1 cellular context compared by ENCODE assay signal in the genomic region with DNA sequence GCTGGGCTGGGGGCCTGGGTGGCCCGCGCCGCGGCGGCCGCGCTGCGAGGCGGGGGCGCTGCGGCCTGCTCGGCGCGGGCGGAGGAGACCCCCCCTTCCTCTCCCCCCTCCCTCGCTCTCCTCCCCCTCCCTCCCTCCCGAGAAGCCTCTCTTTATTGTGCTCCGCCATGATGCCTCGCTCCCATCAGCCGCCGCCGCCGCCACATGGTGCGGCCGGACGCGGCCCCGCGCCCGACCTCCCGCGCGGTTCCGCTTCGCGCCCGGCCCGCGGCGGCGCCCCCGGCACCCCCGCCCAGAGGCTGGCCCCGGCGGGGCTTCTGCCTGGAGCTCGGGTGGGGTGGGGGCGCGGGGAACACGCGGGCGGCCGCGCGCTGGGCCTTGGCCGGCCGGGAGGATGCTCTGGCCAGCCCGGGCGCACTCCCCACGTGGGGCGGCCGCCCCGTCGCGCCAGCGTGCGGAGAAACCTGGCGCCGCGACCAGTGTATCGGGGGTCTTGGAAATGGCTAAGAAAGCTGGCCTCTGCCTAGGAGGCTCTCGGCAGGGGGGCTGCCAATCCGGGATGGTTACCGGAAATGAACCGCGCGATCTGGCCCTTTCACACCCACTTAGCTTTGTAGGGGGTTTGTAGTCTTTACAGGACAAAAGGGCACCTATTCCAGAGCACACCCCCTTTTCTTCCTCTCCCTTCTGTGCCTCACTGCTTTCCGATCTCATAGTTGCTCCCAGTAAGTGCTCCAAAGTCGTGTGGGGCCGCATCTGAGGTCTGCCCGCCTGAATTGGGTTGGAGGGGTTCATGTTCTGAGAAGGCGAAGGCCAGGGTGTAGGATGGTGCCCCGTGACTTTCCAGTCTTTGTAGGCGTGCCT.
TF ChIP-seq lines count a peak whose summit lies in the region.

No MANE protein-coding gene starts in this region.

TF ChIP-seq in K562, 482 proteins besides CTCF, POLR2A, EP300 and RAD21 (continued from another document and continues in another):
- TF ChIP-seq, protein P1, sequence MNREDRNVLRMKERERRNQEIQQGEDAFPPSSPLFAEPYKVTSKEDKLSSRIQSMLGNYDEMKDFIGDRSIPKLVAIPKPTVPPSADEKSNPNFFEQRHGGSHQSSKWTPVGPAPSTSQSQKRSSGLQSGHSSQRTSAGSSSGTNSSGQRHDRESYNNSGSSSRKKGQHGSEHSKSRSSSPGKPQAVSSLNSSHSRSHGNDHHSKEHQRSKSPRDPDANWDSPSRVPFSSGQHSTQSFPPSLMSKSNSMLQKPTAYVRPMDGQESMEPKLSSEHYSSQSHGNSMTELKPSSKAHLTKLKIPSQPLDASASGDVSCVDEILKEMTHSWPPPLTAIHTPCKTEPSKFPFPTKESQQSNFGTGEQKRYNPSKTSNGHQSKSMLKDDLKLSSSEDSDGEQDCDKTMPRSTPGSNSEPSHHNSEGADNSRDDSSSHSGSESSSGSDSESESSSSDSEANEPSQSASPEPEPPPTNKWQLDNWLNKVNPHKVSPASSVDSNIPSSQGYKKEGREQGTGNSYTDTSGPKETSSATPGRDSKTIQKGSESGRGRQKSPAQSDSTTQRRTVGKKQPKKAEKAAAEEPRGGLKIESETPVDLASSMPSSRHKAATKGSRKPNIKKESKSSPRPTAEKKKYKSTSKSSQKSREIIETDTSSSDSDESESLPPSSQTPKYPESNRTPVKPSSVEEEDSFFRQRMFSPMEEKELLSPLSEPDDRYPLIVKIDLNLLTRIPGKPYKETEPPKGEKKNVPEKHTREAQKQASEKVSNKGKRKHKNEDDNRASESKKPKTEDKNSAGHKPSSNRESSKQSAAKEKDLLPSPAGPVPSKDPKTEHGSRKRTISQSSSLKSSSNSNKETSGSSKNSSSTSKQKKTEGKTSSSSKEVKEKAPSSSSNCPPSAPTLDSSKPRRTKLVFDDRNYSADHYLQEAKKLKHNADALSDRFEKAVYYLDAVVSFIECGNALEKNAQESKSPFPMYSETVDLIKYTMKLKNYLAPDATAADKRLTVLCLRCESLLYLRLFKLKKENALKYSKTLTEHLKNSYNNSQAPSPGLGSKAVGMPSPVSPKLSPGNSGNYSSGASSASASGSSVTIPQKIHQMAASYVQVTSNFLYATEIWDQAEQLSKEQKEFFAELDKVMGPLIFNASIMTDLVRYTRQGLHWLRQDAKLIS (CRISPR knock-in tag; IDR thresholded peaks at IDR 0.05): peak; percentile 33; the same call in 1 of the 2 replicates
- TF ChIP-seq LCOR (CRISPR knock-in tag; IDR thresholded peaks at IDR 0.05): peak; percentile 61; the same call in 1 of the 2 replicates
- TF ChIP-seq TAF15 (IDR thresholded peaks at IDR 0.05; ENCODE audit: low read depth, low read length): no peak
- TF ChIP-seq, protein P2, sequence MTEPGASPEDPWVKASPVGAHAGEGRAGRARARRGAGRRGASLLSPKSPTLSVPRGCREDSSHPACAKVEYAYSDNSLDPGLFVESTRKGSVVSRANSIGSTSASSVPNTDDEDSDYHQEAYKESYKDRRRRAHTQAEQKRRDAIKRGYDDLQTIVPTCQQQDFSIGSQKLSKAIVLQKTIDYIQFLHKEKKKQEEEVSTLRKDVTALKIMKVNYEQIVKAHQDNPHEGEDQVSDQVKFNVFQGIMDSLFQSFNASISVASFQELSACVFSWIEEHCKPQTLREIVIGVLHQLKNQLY (CRISPR knock-in tag; conservative IDR thresholded peaks at IDR 0.05): 0 out of 4 replicates have a peak, but pooled peaks of 1 of the 2 experiments have one; percentile 24
- TF ChIP-seq SIN3A (IDR thresholded peaks at IDR 0.05; ENCODE audit: borderline replicate concordance in 2 of 2, control insufficient read depth in 1 of 2, low read depth in 2 of 2, low read length in 2 of 2): peak in 1 of 2 experiments; percentile 80; a peak in 3 of 4 replicates
- TF ChIP-seq, protein P3, sequence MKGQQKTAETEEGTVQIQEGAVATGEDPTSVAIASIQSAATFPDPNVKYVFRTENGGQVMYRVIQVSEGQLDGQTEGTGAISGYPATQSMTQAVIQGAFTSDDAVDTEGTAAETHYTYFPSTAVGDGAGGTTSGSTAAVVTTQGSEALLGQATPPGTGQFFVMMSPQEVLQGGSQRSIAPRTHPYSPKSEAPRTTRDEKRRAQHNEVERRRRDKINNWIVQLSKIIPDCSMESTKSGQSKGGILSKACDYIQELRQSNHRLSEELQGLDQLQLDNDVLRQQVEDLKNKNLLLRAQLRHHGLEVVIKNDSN (CRISPR knock-in tag; IDR thresholded peaks at IDR 0.05): 0 out of 2 replicates have a peak, but pooled peaks have one; percentile 27
- TF ChIP-seq POLR2AphosphoS2 (IDR thresholded peaks at IDR 0.05; ENCODE audit: low read length): peak; percentile 84
- no peak for TF ChIP-seq PML (IDR thresholded peaks at IDR 0.05; ENCODE audit: low read length)
- no peak for TF ChIP-seq ZNF239 (CRISPR knock-in tag; IDR thresholded peaks at IDR 0.05)
- TF ChIP-seq TARDBP (IDR thresholded peaks at IDR 0.05): no peak
- TF ChIP-seq, protein P4, sequence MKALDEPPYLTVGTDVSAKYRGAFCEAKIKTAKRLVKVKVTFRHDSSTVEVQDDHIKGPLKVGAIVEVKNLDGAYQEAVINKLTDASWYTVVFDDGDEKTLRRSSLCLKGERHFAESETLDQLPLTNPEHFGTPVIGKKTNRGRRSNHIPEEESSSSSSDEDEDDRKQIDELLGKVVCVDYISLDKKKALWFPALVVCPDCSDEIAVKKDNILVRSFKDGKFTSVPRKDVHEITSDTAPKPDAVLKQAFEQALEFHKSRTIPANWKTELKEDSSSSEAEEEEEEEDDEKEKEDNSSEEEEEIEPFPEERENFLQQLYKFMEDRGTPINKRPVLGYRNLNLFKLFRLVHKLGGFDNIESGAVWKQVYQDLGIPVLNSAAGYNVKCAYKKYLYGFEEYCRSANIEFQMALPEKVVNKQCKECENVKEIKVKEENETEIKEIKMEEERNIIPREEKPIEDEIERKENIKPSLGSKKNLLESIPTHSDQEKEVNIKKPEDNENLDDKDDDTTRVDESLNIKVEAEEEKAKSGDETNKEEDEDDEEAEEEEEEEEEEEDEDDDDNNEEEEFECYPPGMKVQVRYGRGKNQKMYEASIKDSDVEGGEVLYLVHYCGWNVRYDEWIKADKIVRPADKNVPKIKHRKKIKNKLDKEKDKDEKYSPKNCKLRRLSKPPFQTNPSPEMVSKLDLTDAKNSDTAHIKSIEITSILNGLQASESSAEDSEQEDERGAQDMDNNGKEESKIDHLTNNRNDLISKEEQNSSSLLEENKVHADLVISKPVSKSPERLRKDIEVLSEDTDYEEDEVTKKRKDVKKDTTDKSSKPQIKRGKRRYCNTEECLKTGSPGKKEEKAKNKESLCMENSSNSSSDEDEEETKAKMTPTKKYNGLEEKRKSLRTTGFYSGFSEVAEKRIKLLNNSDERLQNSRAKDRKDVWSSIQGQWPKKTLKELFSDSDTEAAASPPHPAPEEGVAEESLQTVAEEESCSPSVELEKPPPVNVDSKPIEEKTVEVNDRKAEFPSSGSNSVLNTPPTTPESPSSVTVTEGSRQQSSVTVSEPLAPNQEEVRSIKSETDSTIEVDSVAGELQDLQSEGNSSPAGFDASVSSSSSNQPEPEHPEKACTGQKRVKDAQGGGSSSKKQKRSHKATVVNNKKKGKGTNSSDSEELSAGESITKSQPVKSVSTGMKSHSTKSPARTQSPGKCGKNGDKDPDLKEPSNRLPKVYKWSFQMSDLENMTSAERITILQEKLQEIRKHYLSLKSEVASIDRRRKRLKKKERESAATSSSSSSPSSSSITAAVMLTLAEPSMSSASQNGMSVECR (CRISPR knock-in tag; IDR thresholded peaks at IDR 0.05): peak; percentile 50; the same call in 1 of the 2 replicates
- TF ChIP-seq SMARCE1 (IDR thresholded peaks at IDR 0.05): no peak
- peak; percentile 76; the same call in 1 of the 2 replicates for TF ChIP-seq KLF13 (tag; IDR thresholded peaks at IDR 0.05; ENCODE audit: borderline replicate concordance, low read depth)
- TF ChIP-seq CLOCK (CRISPR knock-in tag; IDR thresholded peaks at IDR 0.05; ENCODE audit: borderline replicate concordance): no peak
- TF ChIP-seq PCBP2 (IDR thresholded peaks at IDR 0.05; ENCODE audit: low read depth, low read length, poor library complexity, severe bottlenecking): no peak
- TF ChIP-seq BHLHE40 (IDR thresholded peaks at IDR 0.05; ENCODE audit: low read length): no peak
- no peak for TF ChIP-seq FOSL1 (tag; conservative IDR thresholded peaks at IDR 0.05)
- no peak for TF ChIP-seq E2F3 (CRISPR knock-in tag; IDR thresholded peaks at IDR 0.05)
- no peak for TF ChIP-seq ARID1B (IDR thresholded peaks at IDR 0.05)
- TF ChIP-seq, protein P5, sequence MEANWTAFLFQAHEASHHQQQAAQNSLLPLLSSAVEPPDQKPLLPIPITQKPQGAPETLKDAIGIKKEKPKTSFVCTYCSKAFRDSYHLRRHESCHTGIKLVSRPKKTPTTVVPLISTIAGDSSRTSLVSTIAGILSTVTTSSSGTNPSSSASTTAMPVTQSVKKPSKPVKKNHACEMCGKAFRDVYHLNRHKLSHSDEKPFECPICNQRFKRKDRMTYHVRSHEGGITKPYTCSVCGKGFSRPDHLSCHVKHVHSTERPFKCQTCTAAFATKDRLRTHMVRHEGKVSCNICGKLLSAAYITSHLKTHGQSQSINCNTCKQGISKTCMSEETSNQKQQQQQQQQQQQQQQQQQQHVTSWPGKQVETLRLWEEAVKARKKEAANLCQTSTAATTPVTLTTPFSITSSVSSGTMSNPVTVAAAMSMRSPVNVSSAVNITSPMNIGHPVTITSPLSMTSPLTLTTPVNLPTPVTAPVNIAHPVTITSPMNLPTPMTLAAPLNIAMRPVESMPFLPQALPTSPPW (CRISPR knock-in tag; IDR thresholded peaks at IDR 0.05): no peak
- no peak for TF ChIP-seq ZC3H11A (IDR thresholded peaks at IDR 0.05; ENCODE audit: low read depth, low read length)
- peak; percentile 55 for TF ChIP-seq KDM5B (IDR thresholded peaks at IDR 0.05; ENCODE audit: insufficient replicate concordance, low read depth, low read length)
- TF ChIP-seq PRPF4 (IDR thresholded peaks at IDR 0.05; ENCODE audit: insufficient read depth, low read depth, low read length, poor library complexity, severe bottlenecking): no peak
- TF ChIP-seq, protein P6, sequence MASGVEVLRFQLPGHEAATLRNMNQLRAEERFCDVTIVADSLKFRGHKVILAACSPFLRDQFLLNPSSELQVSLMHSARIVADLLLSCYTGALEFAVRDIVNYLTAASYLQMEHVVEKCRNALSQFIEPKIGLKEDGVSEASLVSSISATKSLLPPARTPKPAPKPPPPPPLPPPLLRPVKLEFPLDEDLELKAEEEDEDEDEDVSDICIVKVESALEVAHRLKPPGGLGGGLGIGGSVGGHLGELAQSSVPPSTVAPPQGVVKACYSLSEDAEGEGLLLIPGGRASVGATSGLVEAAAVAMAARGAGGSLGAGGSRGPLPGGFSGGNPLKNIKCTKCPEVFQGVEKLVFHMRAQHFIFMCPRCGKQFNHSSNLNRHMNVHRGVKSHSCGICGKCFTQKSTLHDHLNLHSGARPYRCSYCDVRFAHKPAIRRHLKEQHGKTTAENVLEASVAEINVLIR (CRISPR knock-in tag; IDR thresholded peaks at IDR 0.05): no peak
- TF ChIP-seq, protein P7, sequence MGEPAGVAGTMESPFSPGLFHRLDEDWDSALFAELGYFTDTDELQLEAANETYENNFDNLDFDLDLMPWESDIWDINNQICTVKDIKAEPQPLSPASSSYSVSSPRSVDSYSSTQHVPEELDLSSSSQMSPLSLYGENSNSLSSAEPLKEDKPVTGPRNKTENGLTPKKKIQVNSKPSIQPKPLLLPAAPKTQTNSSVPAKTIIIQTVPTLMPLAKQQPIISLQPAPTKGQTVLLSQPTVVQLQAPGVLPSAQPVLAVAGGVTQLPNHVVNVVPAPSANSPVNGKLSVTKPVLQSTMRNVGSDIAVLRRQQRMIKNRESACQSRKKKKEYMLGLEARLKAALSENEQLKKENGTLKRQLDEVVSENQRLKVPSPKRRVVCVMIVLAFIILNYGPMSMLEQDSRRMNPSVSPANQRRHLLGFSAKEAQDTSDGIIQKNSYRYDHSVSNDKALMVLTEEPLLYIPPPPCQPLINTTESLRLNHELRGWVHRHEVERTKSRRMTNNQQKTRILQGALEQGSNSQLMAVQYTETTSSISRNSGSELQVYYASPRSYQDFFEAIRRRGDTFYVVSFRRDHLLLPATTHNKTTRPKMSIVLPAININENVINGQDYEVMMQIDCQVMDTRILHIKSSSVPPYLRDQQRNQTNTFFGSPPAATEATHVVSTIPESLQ (CRISPR knock-in tag; IDR thresholded peaks at IDR 0.05): 0 out of 2 replicates have a peak, but pooled peaks have one; percentile 37
- TF ChIP-seq NUFIP1 (IDR thresholded peaks at IDR 0.05; ENCODE audit: partially characterized antibody): no peak
- peak; percentile 96 for TF ChIP-seq HDGF (IDR thresholded peaks at IDR 0.05)
- TF ChIP-seq, protein P8, sequence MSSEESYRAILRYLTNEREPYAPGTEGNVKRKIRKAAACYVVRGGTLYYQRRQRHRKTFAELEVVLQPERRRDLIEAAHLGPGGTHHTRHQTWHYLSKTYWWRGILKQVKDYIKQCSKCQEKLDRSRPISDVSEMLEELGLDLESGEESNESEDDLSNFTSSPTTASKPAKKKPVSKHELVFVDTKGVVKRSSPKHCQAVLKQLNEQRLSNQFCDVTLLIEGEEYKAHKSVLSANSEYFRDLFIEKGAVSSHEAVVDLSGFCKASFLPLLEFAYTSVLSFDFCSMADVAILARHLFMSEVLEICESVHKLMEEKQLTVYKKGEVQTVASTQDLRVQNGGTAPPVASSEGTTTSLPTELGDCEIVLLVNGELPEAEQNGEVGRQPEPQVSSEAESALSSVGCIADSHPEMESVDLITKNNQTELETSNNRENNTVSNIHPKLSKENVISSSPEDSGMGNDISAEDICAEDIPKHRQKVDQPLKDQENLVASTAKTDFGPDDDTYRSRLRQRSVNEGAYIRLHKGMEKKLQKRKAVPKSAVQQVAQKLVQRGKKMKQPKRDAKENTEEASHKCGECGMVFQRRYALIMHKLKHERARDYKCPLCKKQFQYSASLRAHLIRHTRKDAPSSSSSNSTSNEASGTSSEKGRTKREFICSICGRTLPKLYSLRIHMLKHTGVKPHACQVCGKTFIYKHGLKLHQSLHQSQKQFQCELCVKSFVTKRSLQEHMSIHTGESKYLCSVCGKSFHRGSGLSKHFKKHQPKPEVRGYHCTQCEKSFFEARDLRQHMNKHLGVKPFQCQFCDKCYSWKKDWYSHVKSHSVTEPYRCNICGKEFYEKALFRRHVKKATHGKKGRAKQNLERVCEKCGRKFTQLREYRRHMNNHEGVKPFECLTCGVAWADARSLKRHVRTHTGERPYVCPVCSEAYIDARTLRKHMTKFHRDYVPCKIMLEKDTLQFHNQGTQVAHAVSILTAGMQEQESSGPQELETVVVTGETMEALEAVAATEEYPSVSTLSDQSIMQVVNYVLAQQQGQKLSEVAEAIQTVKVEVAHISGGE (CRISPR knock-in tag; IDR thresholded peaks at IDR 0.05): no peak
- TF ChIP-seq ZNF140 (CRISPR knock-in tag; IDR thresholded peaks at IDR 0.05): no peak
- TF ChIP-seq SREBF1 (IDR thresholded peaks at IDR 0.05; ENCODE audit: borderline replicate concordance, low read depth, low read length): no peak
- TF ChIP-seq ZFPM2 (CRISPR knock-in tag; IDR thresholded peaks at IDR 0.05): no peak
- no peak for TF ChIP-seq MCM3 (IDR thresholded peaks at IDR 0.05)
